9 cellular contexts compared by ENCODE assay signal in genomic region chrX:19670321-19670750, GRCh38.
DNase-seq lines count a peak whose midpoint lies in the region; ATAC-seq and TF ChIP-seq lines count a peak whose summit lies in the region.
"Had no signal": no experiment of that assay in that cellular context is flagged by ENCODE, and none has a peak within 500 bp of the region (broad histone marks: within the 10 kb centered on the region; RNA-seq: fewer than 3 reads in every experiment).

No MANE protein-coding gene starts in this region.

- H3K9me3 ChIP-seq in Peyer's patch, result no peaks in the 10 kb centered on the region
- no peaks in the 10 kb centered on the region for H3K9me3 ChIP-seq in osteoblast (ENCODE audit: low read depth, low read length)

- TF ChIP-seq POLR2A in Peyer's patch (IDR thresholded peaks at IDR 0.05), result no peak

- H3K4me1 Mint-ChIP-seq in Calu3 (ENCODE audit: low read depth, unreplicated experiment), result peaks cover 54% of the 10 kb centered on the region
- peaks cover 22% of the 10 kb centered on the region for H3K4me1 Mint-ChIP-seq in T-helper 2 cell treated with Interferon-gamma antibody and Interleukin-4, amounts not matched to agents 5 μg/mL and 100 μg/mL, for 36 hours (ENCODE audit: low read depth)
- H3K4me1 Mint-ChIP-seq in stimulated activated naive B cell treated with anti-CD40 and anti-IgM and Interleukin-4, amounts not matched to agents 10 μg/mL and 1 μg/mL and 100 μg/mL, for 72 hours, result peaks cover 20 to 44% of the 10 kb centered on the region in 2 donors

- H3K4me3 ChIP-seq in Peyer's patch (peak overlapping the region in 1 of 4 donors; percentile 14), osteoblast (ENCODE audit: insufficient read depth, low read length) (peak overlapping the region; percentile 63)

- TF ChIP-seq CTCF in Calu3 (IDR thresholded peaks at IDR 0.05; ENCODE audit: unreplicated experiment) (no peak), Peyer's patch (IDR thresholded peaks at IDR 0.05) (no peak), osteoblast (IDR thresholded peaks at IDR 0.05; ENCODE audit: extremely low read depth, low read depth, low read length) (no peak)

- H3K27me3 Mint-ChIP-seq in Calu3 (ENCODE audit: unreplicated experiment), result no peaks in the 10 kb centered on the region
- H3K27me3 Mint-ChIP-seq in T-helper 2 cell treated with Interferon-gamma antibody and Interleukin-4, amounts not matched to agents 5 μg/mL and 100 μg/mL, for 36 hours (ENCODE audit: low read depth), result no peaks in the 10 kb centered on the region
- peaks cover 0 to 3% of the 10 kb centered on the region in 2 donors for H3K27me3 Mint-ChIP-seq in stimulated activated naive B cell treated with anti-CD40 and anti-IgM and Interleukin-4, amounts not matched to agents 10 μg/mL and 1 μg/mL and 100 μg/mL, for 72 hours

- H3K27ac Mint-ChIP-seq in Calu3 (ENCODE audit: unreplicated experiment), result peak overlapping the region; percentile 99
- no peak overlapping the region for H3K27ac Mint-ChIP-seq in T-helper 2 cell treated with Interferon-gamma antibody and Interleukin-4, amounts not matched to agents 5 μg/mL and 100 μg/mL, for 36 hours
- no peak overlapping the region for H3K27ac Mint-ChIP-seq in stimulated activated naive B cell treated with anti-CD40 and anti-IgM and Interleukin-4, amounts not matched to agents 10 μg/mL and 1 μg/mL and 100 μg/mL, for 72 hours
- H3K27ac Mint-ChIP-seq: activated naive CD4-positive, alpha-beta T cell treated with anti-CD3 and anti-CD28 coated beads, Interleukin-2, amount 50 U/mL, for 72 hours had no signal

- H3K9me3 Mint-ChIP-seq in Calu3 (ENCODE audit: low read depth, unreplicated experiment), result no peaks in the 10 kb centered on the region
- no peaks in the 10 kb centered on the region for H3K9me3 Mint-ChIP-seq in T-helper 2 cell treated with Interferon-gamma antibody and Interleukin-4, amounts not matched to agents 5 μg/mL and 100 μg/mL, for 36 hours
- no peaks in the 10 kb centered on the region for H3K9me3 Mint-ChIP-seq in stimulated activated naive B cell treated with anti-CD40 and anti-IgM and Interleukin-4, amounts not matched to agents 10 μg/mL and 1 μg/mL and 100 μg/mL, for 72 hours
- H3K9me3 Mint-ChIP-seq: activated naive CD4-positive, alpha-beta T cell treated with anti-CD3 and anti-CD28 coated beads, Interleukin-2, amount 50 U/mL, for 72 hours had no signal

- no peaks in the 10 kb centered on the region for H4K20me1 ChIP-seq in osteoblast (ENCODE audit: insufficient read depth, low read length)

- no peaks in the 10 kb centered on the region for H3K36me3 ChIP-seq in Peyer's patch
- H3K36me3 ChIP-seq in osteoblast (ENCODE audit: insufficient read depth, low read length), result no peaks in the 10 kb centered on the region

- H3K27me3 ChIP-seq in Peyer's patch (no peaks in the 10 kb centered on the region), osteoblast (ENCODE audit: insufficient read depth, low read length) (no peaks in the 10 kb centered on the region)

- peak overlapping the region; percentile 80 for H3K4me2 ChIP-seq in osteoblast (ENCODE audit: insufficient read depth, low read length)

- DNase-seq in Calu3, result no peak
- DNase-seq in Peyer's patch, result no peak
- DNase-seq in fibroblast of gingiva (ENCODE audit: low read depth), result peak; percentile 94
- peak; percentile 80 for DNase-seq in osteoblast (ENCODE audit: insufficient read length, low spot score, missing footprints)
- no peak for DNase-seq in T-helper 2 cell treated with Interferon-gamma antibody and Interleukin-4, amounts not matched to agents 5 μg/mL and 100 μg/mL, for 36 hours (ENCODE audit: low spot score)
- DNase-seq in stimulated activated naive B cell treated with anti-CD40 and anti-IgM and Interleukin-4, amounts not matched to agents 10 μg/mL and 1 μg/mL and 100 μg/mL, for 72 hours, result no peak
- DNase-seq in DMS 273 treated with DMSO at 0.1 percent for 48 hours (lab: John Stamatoyannopoulos, UW), result no peak

- no peak for ATAC-seq in stimulated activated naive B cell treated with anti-CD40 and anti-IgM and Interleukin-4, amounts not matched to agents 10 μg/mL and 1 μg/mL and 100 μg/mL, for 72 hours (replicated peaks)
- ATAC-seq in HG02938 (IDR thresholded peaks at IDR 0.05; ENCODE audit: unreplicated experiment), result no peak
- ATAC-seq: activated naive CD4-positive, alpha-beta T cell treated with anti-CD3 and anti-CD28 coated beads, Interleukin-2, amount 50 U/mL, for 72 hours had no signal

- H3K36me3 Mint-ChIP-seq in Calu3 (ENCODE audit: insufficient read depth, unreplicated experiment), result peaks cover 47% of the 10 kb centered on the region
- H3K36me3 Mint-ChIP-seq in T-helper 2 cell treated with Interferon-gamma antibody and Interleukin-4, amounts not matched to agents 5 μg/mL and 100 μg/mL, for 36 hours (ENCODE audit: low read depth), result peaks cover 10% of the 10 kb centered on the region
- peaks cover 22 to 40% of the 10 kb centered on the region in 2 donors for H3K36me3 Mint-ChIP-seq in stimulated activated naive B cell treated with anti-CD40 and anti-IgM and Interleukin-4, amounts not matched to agents 10 μg/mL and 1 μg/mL and 100 μg/mL, for 72 hours

- H3K79me2 ChIP-seq in osteoblast (ENCODE audit: insufficient read depth, low read length), result peaks cover 26% of the 10 kb centered on the region

- intact Hi-C loops in Calu3 (cut with micrococcal nuclease; ENCODE audit: unreplicated experiment), result loop anchor here (5.0 kb wide), 2 partner anchors 87 to 217 kb away; partner anchors contain the start of gene SH3KBP1

- CTCF ChIA-PET in Calu3 (lab: Charles Lee), result interaction anchor here (0.7 to 1.1 kb wide), 4 partner anchors 14 to 177 kb away, joined by 3 to 6 read pairs (median 4); no protein-coding TSS in a partner anchor

- BruUV-seq in Calu3 (replicated peaks; lab: Mats Ljungman, UMichigan), result TSS peak; percentile 61

- H3K4me1 ChIP-seq in Peyer's patch (peaks cover 0 to 6% (median 0%) of the 10 kb centered on the region in 4 donors), osteoblast (ENCODE audit: insufficient read depth, low read length) (peaks cover 11% of the 10 kb centered on the region)

- peak overlapping the region; percentile 85 for H3K4me3 Mint-ChIP-seq in Calu3 (ENCODE audit: low read depth, unreplicated experiment)
- no peak overlapping the region for H3K4me3 Mint-ChIP-seq in T-helper 2 cell treated with Interferon-gamma antibody and Interleukin-4, amounts not matched to agents 5 μg/mL and 100 μg/mL, for 36 hours
- no peak overlapping the region for H3K4me3 Mint-ChIP-seq in stimulated activated naive B cell treated with anti-CD40 and anti-IgM and Interleukin-4, amounts not matched to agents 10 μg/mL and 1 μg/mL and 100 μg/mL, for 72 hours

- no peak overlapping the region for H2AFZ ChIP-seq in osteoblast (ENCODE audit: low read length)

- H3K27ac ChIP-seq in Peyer's patch (peak overlapping the region in 3 of 4 donors; percentile 17 to 62 (median 49)), osteoblast (ENCODE audit: low read depth, low read length) (peak overlapping the region; percentile 75)

Comparison
In these comparisons a context has a peak if more than half of its experiments do, and no peak if none do; other contexts are left out.
1. DNase-seq: peak in fibroblast of gingiva (single experiment) and osteoblast (single experiment); none in Calu3 (single experiment), Peyer's patch (0 of 3), T-helper 2 cell treated with Interferon-gamma antibody and Interleukin-4, amounts not matched to agents 5 μg/mL and 100 μg/mL, for 36 hours (single experiment), stimulated activated naive B cell treated with anti-CD40 and anti-IgM and Interleukin-4, amounts not matched to agents 10 μg/mL and 1 μg/mL and 100 μg/mL, for 72 hours (single experiment) and DMS 273 treated with DMSO at 0.1 percent for 48 hours (single experiment).